ENCODE assay signal across 24 cellular contexts in the genomic region with DNA sequence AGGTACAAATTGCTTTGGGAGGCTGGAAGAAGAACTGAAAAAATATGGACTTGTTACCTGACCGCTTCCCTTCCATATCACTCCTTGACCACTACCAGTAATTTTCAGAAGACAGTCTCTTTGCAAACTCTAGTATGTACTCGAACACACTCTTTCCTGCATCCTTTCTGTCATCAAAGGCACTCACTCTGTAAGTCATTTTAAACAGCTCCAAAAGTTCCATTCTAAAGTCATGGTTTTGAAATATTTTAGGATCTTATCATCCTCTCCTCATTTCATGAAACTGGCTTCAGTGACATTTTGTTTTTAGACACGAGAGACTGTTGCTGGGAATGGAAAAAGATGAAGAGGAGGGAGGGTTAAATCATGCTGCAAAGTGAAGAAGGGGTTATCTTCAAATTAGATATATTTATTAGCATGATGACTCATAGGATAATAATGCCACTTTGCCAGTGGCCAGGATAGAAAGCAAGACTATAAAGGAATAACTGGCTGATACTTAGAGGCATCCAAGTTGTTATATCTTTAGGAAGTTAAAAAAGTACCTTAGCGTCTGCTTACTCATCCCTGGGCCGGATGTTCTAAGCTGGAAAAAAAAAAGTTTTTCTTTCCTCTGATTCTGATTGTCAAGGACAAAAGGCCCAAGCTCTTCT.
DNase-seq lines count a peak whose midpoint lies in the region; ATAC-seq, FAIRE-seq and TF ChIP-seq lines count a peak whose summit lies in the region.
"Had no signal": no experiment of that assay in that cellular context is flagged by ENCODE, and none has a peak within 500 bp of the region (broad histone marks: within the 10 kb centered on the region; RNA-seq: fewer than 3 reads in every experiment).

No MANE protein-coding gene starts in this region.

- no peaks in the 10 kb centered on the region for H3K9me2 ChIP-seq in PC-3 (replicated peaks; ENCODE audit: low read length)

- H3K4me3 ChIP-seq in PC-3 (ENCODE audit: low read length) (no peak overlapping the region), bronchial epithelial cell (ENCODE audit: low read depth, low read length) (no peak overlapping the region)
- H3K4me3 ChIP-seq: Peyer's patch, smooth muscle cell had no signal

- TF ChIP-seq CTCF in PC-3 (conservative IDR thresholded peaks at IDR 0.05; ENCODE audit: low read depth, low read length) (no peak), bronchial epithelial cell (IDR thresholded peaks at IDR 0.05; ENCODE audit: insufficient read depth, low read length, severe bottlenecking) (no peak)

- no peak overlapping the region for H3K4me3 Mint-ChIP-seq in stimulated activated memory B cell treated with anti-CD40 and anti-IgM and Interleukin-4, amounts not matched to agents 10 μg/mL and 1 μg/mL and 100 μg/mL, for 72 hours
- H3K4me3 Mint-ChIP-seq: CD8-positive, alpha-beta memory T cell; natural killer cell had no signal

- peak overlapping the region; percentile 24 for H3K4me2 ChIP-seq in PC-3 (ENCODE audit: low read length)

- no peaks in the 10 kb centered on the region for H3K36me3 Mint-ChIP-seq in stimulated activated memory B cell treated with anti-CD40 and anti-IgM and Interleukin-4, amounts not matched to agents 10 μg/mL and 1 μg/mL and 100 μg/mL, for 72 hours
- H3K36me3 Mint-ChIP-seq: CD8-positive, alpha-beta memory T cell; natural killer cell had no signal

- no peaks in the 10 kb centered on the region for H3K9me3 Mint-ChIP-seq in stimulated activated memory B cell treated with anti-CD40 and anti-IgM and Interleukin-4, amounts not matched to agents 10 μg/mL and 1 μg/mL and 100 μg/mL, for 72 hours

- ATAC-seq in PC-3 (peak; percentile 81), HG03457 (IDR thresholded peaks at IDR 0.05; ENCODE audit: unreplicated experiment) (no peak)
- ATAC-seq in stimulated activated memory B cell treated with anti-CD40 and anti-IgM and Interleukin-4, amounts not matched to agents 10 μg/mL and 1 μg/mL and 100 μg/mL, for 72 hours: no peak
- ATAC-seq: natural killer cell had no signal

- no peaks in the 10 kb centered on the region for H3K9me3 ChIP-seq in PC-3 (ENCODE audit: low read length)
- H3K9me3 ChIP-seq: Peyer's patch had no signal

- intact Hi-C loops in PC-3 (cut with micrococcal nuclease): no loop called here

- POLR2A ChIA-PET in PC-3 (lab: Charles Lee; ENCODE audit: unreplicated experiment): interaction anchor here (0.5 kb wide), 1 partner anchor 1665 kb away, joined by 3 read pairs; the partner anchor contains the start of gene ARL14EP

- H3F3A ChIP-seq in PC-3 (ENCODE audit: low read length, unreplicated experiment): peaks cover 3% of the 10 kb centered on the region

- no TSS peak for BruUV-seq in PC-3 (replicated peaks; lab: Mats Ljungman, UMichigan)

- no peak overlapping the region for H2AFZ ChIP-seq in PC-3 (ENCODE audit: low read length)

- H3K27me3 Mint-ChIP-seq in stimulated activated memory B cell treated with anti-CD40 and anti-IgM and Interleukin-4, amounts not matched to agents 10 μg/mL and 1 μg/mL and 100 μg/mL, for 72 hours: no peaks in the 10 kb centered on the region

- H3K4me1 ChIP-seq in PC-3 (ENCODE audit: insufficient read depth, low read length): peaks cover 51% of the 10 kb centered on the region
- H3K4me1 ChIP-seq: Peyer's patch had no signal

- H4K20me1 ChIP-seq in PC-3 (ENCODE audit: low read length): no peaks in the 10 kb centered on the region

- H3K27me3 ChIP-seq in PC-3 (ENCODE audit: low read length) (no peaks in the 10 kb centered on the region), bronchial epithelial cell (ENCODE audit: control insufficient read depth, insufficient read depth, low read length) (no peaks in the 10 kb centered on the region)
- H3K27me3 ChIP-seq: Peyer's patch had no signal

- no peak overlapping the region for H3K27ac Mint-ChIP-seq in stimulated activated memory B cell treated with anti-CD40 and anti-IgM and Interleukin-4, amounts not matched to agents 10 μg/mL and 1 μg/mL and 100 μg/mL, for 72 hours
- H3K27ac Mint-ChIP-seq: natural killer cell had no signal

- DNase-seq in EH (ENCODE audit: low read depth) (peak; percentile 74), PC-3 (peak; percentile 82), bronchial epithelial cell (ENCODE audit: low read depth) (peak; percentile 52), kidney tubule cell (ENCODE audit: low spot score) (peak; percentile 45), LoVo (ENCODE audit: low spot score) (no peak), HuH-7 (ENCODE audit: low spot score) (no peak)
- DNase-seq: activated CD4-positive, alpha-beta T cell treated with anti-CD3 and anti-CD28 coated beads, Interleukin-2, amount 50 U/mL, for 1 hour; activated naive CD4-positive, alpha-beta T cell; activated T-cell treated with anti-CD3 and anti-CD28 coated beads for 4 hours; anterior cingulate cortex; CD8-positive, alpha-beta memory T cell; Kasumi-1; natural killer cell; NCI-H1417 treated with DMSO at 0.1 percent for 48 hours; NCI-H2171; NCI-H82; Peyer's patch; posterior cingulate gyrus; stimulated activated CD4-positive, alpha-beta T cell treated with anti-CD3 and anti-CD28 coated beads, Interleukin-4, amount 100 ng/mL, for 24 hours had no signal

- no peak for FAIRE-seq in bronchial epithelial cell (lab: Jason Lieb, UNC)
- FAIRE-seq: H1 had no signal

- H3K79me2 ChIP-seq in PC-3 (ENCODE audit: low read length): no peaks in the 10 kb centered on the region

- CTCF ChIA-PET in PC-3 (lab: Charles Lee): no interaction called here

- no peaks in the 10 kb centered on the region for H3K4me1 Mint-ChIP-seq in stimulated activated memory B cell treated with anti-CD40 and anti-IgM and Interleukin-4, amounts not matched to agents 10 μg/mL and 1 μg/mL and 100 μg/mL, for 72 hours
- H3K4me1 Mint-ChIP-seq: CD8-positive, alpha-beta memory T cell; natural killer cell had no signal

- peak overlapping the region; percentile 53 for H3K27ac ChIP-seq in PC-3 (ENCODE audit: low read length)
- H3K27ac ChIP-seq: epithelial cell of prostate, Peyer's patch had no signal

- H3K9ac ChIP-seq in PC-3 (ENCODE audit: low read length): no peak overlapping the region

- H3K36me3 ChIP-seq in PC-3 (ENCODE audit: low read depth, low read length): no peaks in the 10 kb centered on the region
- no peaks in the 10 kb centered on the region for H3K36me3 ChIP-seq in bronchial epithelial cell (ENCODE audit: control insufficient read depth, insufficient read depth, low read length)
- H3K36me3 ChIP-seq: Peyer's patch had no signal

Comparison
In these comparisons a context has a peak if more than half of its experiments do, and no peak if none do; other contexts are left out.
1. DNase-seq: peak in EH (single experiment), PC-3 (single experiment), bronchial epithelial cell (single experiment) and kidney tubule cell (single experiment); none in LoVo (single experiment) and HuH-7 (single experiment).